12 cellular contexts compared by ENCODE assay signal in genomic region chr19:49559928-49560327, GRCh38. TPM values are rescaled to one million over a fixed set of nuclear protein-coding genes. Genes with fewer than 3 reads are reported as not detected.
A peak's percentile ranks its signal among the peaks of the same experiment; 100 is the strongest.
DNase-seq lines count a peak whose midpoint lies in the region; ATAC-seq, FAIRE-seq and TF ChIP-seq lines count a peak whose summit lies in the region.
"Had no signal": no experiment of that assay in that cellular context is flagged by ENCODE, and none has a peak within 500 bp of the region (broad histone marks: within the 10 kb centered on the region; RNA-seq: fewer than 3 reads in every experiment).

No MANE protein-coding gene starts in this region.

- peak overlapping the region; percentile 11 for H3K27ac ChIP-seq in upper lobe of right lung

- H3K4me3 ChIP-seq in upper lobe of right lung: no peak overlapping the region
- H3K4me3 ChIP-seq: esophagus muscularis mucosa had no signal

- H3K27me3 ChIP-seq in upper lobe of right lung: no peaks in the 10 kb centered on the region
- H3K27me3 ChIP-seq: esophagus muscularis mucosa had no signal

- H3K9me3 ChIP-seq in upper lobe of right lung: no peaks in the 10 kb centered on the region
- H3K9me3 ChIP-seq: esophagus muscularis mucosa had no signal

- FAIRE-seq in GM12892 (lab: Jason Lieb, UNC): no peak

- peaks cover 72% of the 10 kb centered on the region for H3K4me1 Mint-ChIP-seq in activated naive CD8-positive, alpha-beta T cell (ENCODE audit: low read depth)
- H3K4me1 Mint-ChIP-seq in natural killer cell: peaks cover 27 to 49% of the 10 kb centered on the region in 2 donors

- peak overlapping the region; percentile 87 for H3K4me3 Mint-ChIP-seq in activated naive CD8-positive, alpha-beta T cell
- H3K4me3 Mint-ChIP-seq in natural killer cell: peak overlapping the region; percentile 52

- H3K27ac Mint-ChIP-seq in activated naive CD8-positive, alpha-beta T cell: peak overlapping the region; percentile 97
- H3K27ac Mint-ChIP-seq in natural killer cell: peak overlapping the region; percentile 72 to 89

- TF ChIP-seq CTCF in natural killer cell (IDR thresholded peaks at IDR 0.05) (no peak), upper lobe of right lung (IDR thresholded peaks at IDR 0.05) (no peak)

- peaks cover 12% of the 10 kb centered on the region for H3K36me3 Mint-ChIP-seq in activated naive CD8-positive, alpha-beta T cell
- H3K36me3 Mint-ChIP-seq in natural killer cell: no peaks in the 10 kb centered on the region

- no peaks in the 10 kb centered on the region for H3K27me3 Mint-ChIP-seq in activated naive CD8-positive, alpha-beta T cell
- H3K27me3 Mint-ChIP-seq in natural killer cell (ENCODE audit: low read depth in 2 of 2): no peaks in the 10 kb centered on the region

- peaks cover 22% of the 10 kb centered on the region for H3K4me1 ChIP-seq in upper lobe of right lung

- TF ChIP-seq POLR2A in GM12892 (IDR thresholded peaks at IDR 0.05; ENCODE audit: low read depth, low read length): no peak

- peaks cover 45% of the 10 kb centered on the region for H3K36me3 ChIP-seq in upper lobe of right lung

- peak; percentile 38 for DNase-seq in stimulated activated CD4-positive, alpha-beta T cell treated with anti-CD3 and anti-CD28 coated beads, Interleukin-15, amount 100 ng/mL, for 24 hours
- DNase-seq in stimulated activated CD4-positive, alpha-beta T cell treated with anti-CD3 and anti-CD28 coated beads, Interleukin-2, amount 100 ng/mL, for 48 hours: no peak
- DNase-seq in natural killer cell (no peak), upper lobe of right lung (no peak), GM12892 (ENCODE audit: insufficient read length) (no peak), pons (ENCODE audit: low spot score) (no peak)
- DNase-seq: NCI-H446, SHP77 treated with DMSO at 0.1 percent for 48 hours had no signal

- ATAC-seq in natural killer cell (no peak), upper lobe of right lung (no peak), GM21528 (IDR thresholded peaks at IDR 0.05; ENCODE audit: low FRiP score, unreplicated experiment) (no peak)

- no peaks in the 10 kb centered on the region for H3K9me3 Mint-ChIP-seq in activated naive CD8-positive, alpha-beta T cell (ENCODE audit: low read depth)
- H3K9me3 Mint-ChIP-seq in natural killer cell: no peaks in the 10 kb centered on the region

- intact Hi-C loops in natural killer cell (cut with micrococcal nuclease) (no loop called here), upper lobe of right lung (cut with DNase I) (no loop called here)

RNA-seq across cellular contexts. Expression of gene NOSIP, which starts 20.4 kb away (rescaled TPM):
- total RNA-seq in natural killer cell (10 to 100 TPM; 46.7 to 63.6 (median 59.8) TPM), upper lobe of right lung (48.7 TPM)
- 19.3 TPM for polyA plus RNA-seq in GM12892 (2012; ENCODE audit: missing spikeins)

RNA-seq across cellular contexts. Expression of gene PRRG2, which starts 21.2 kb away (rescaled TPM):
- total RNA-seq in natural killer cell (under 1 TPM in 2 of 3 donors, not detected in 1; 0.39 to 0.56 TPM), upper lobe of right lung (10.1 TPM)
- polyA plus RNA-seq in GM12892 (2012; ENCODE audit: missing spikeins): 0.47 TPM
- total RNA-seq: M059J had no signal

RNA-seq across cellular contexts. Expression of gene PRR12, which starts 31.1 kb away (rescaled TPM):
- total RNA-seq in natural killer cell (10 to 100 TPM; 51.1 to 62.1 (median 56.0) TPM), upper lobe of right lung (30.9 TPM)
- 2.0 TPM for polyA plus RNA-seq in GM12892 (2012; ENCODE audit: missing spikeins)

RNA-seq across cellular contexts. Expression of gene RCN3, which starts 32.1 kb away (rescaled TPM):
- 1 to 10 TPM; 2.4 to 4.7 (median 3.0) TPM for total RNA-seq in natural killer cell
- 22.1 TPM for total RNA-seq in upper lobe of right lung
- 0.23 TPM for polyA plus RNA-seq in GM12892 (2012; ENCODE audit: missing spikeins)

RNA-seq across cellular contexts. Expression of gene FCGRT, which starts 47.5 kb away (rescaled TPM):
- total RNA-seq in natural killer cell (10 to 100 TPM; 13.5 to 39.2 (median 19.9) TPM), upper lobe of right lung (320 TPM)
- not detected for polyA plus RNA-seq in GM12892 (2012; ENCODE audit: missing spikeins)
